14 cellular contexts compared by ENCODE assay signal in genomic region chr5:119338326-119338957, GRCh38. TPM values are rescaled to one million over a fixed set of nuclear protein-coding genes. Genes with fewer than 3 reads are reported as not detected.
DNase-seq lines count a peak whose midpoint lies in the region; ATAC-seq and TF ChIP-seq lines count a peak whose summit lies in the region.
"Had no signal": no experiment of that assay in that cellular context is flagged by ENCODE, and none has a peak within 500 bp of the region (broad histone marks: within the 10 kb centered on the region; RNA-seq: fewer than 3 reads in every experiment).

No MANE protein-coding gene starts in this region.

- POLR2A ChIA-PET in Caco-2 (lab: Charles Lee) = no interaction called here
- POLR2A ChIA-PET in MCF 10A (lab: Yijun Ruan, JAX) = interaction anchor here (0.7 to 22.9 kb wide), 5 partner anchors 20 to 72 kb away, joined by 3 to 385 read pairs (median 3); partner anchors contain the start of gene TNFAIP8

- CTCF ChIA-PET in Caco-2 (lab: Charles Lee) = no interaction called here
- CTCF ChIA-PET in MCF 10A (lab: Yijun Ruan, JAX) = interaction anchor here (0.6 to 13.7 kb wide), 10 partner anchors 8 to 351 kb away, joined by 3 to 253 read pairs (median 5); partner anchors contain the start of gene DTWD2

- H3K27me3 Mint-ChIP-seq in Caco-2 (ENCODE audit: insufficient read depth, unreplicated experiment) (no peaks in the 10 kb centered on the region), MCF 10A (ENCODE audit: insufficient read depth, unreplicated experiment) (no peaks in the 10 kb centered on the region)
- no peaks in the 10 kb centered on the region for H3K27me3 Mint-ChIP-seq in activated T-cell treated with anti-CD3 and anti-CD28 coated beads, Interleukin-2, amount 50 U/mL, for 72 hours (ENCODE audit: low read depth)
- H3K27me3 Mint-ChIP-seq in natural killer cell treated with Interleukin-12 subunit alpha and Interleukin-12 subunit beta and Interleukin-15 and Interleukin-18, amount 100 ng/mL, for 72 hours = no peaks in the 10 kb centered on the region

- no TSS peak for BruUV-seq in Caco-2 (replicated peaks; lab: Mats Ljungman, UMichigan)
- no TSS peak for BruUV-seq in MCF 10A (replicated peaks; lab: Mats Ljungman, UMichigan)

- no peak overlapping the region for H3K4me3 ChIP-seq in Caco-2 (ENCODE audit: low read depth, low read length)
- no peak overlapping the region for H3K4me3 ChIP-seq in Jurkat, Clone E6-1 (ENCODE audit: low read length)
- H3K4me3 ChIP-seq: esophagus muscularis mucosa had no signal

- H3K4me3 Mint-ChIP-seq in Caco-2 (ENCODE audit: unreplicated experiment) (no peak overlapping the region), MCF 10A (ENCODE audit: unreplicated experiment) (no peak overlapping the region)
- H3K4me3 Mint-ChIP-seq in activated T-cell treated with anti-CD3 and anti-CD28 coated beads, Interleukin-2, amount 50 U/mL, for 72 hours = peak overlapping the region; percentile 83 to 95
- peak overlapping the region; percentile 79 for H3K4me3 Mint-ChIP-seq in natural killer cell treated with Interleukin-12 subunit alpha and Interleukin-12 subunit beta and Interleukin-15 and Interleukin-18, amount 100 ng/mL, for 72 hours

- H3K9me3 Mint-ChIP-seq in Caco-2 (ENCODE audit: unreplicated experiment) = no peaks in the 10 kb centered on the region
- H3K9me3 Mint-ChIP-seq in activated T-cell treated with anti-CD3 and anti-CD28 coated beads, Interleukin-2, amount 50 U/mL, for 72 hours = no peaks in the 10 kb centered on the region
- no peaks in the 10 kb centered on the region for H3K9me3 Mint-ChIP-seq in natural killer cell treated with Interleukin-12 subunit alpha and Interleukin-12 subunit beta and Interleukin-15 and Interleukin-18, amount 100 ng/mL, for 72 hours
- H3K9me3 Mint-ChIP-seq in MCF 10A (ENCODE audit: unreplicated experiment) = no peaks in the 10 kb centered on the region

- H3K4me1 ChIP-seq in Caco-2 = peaks cover 7% of the 10 kb centered on the region

- no peaks in the 10 kb centered on the region for H3K9me3 ChIP-seq in Caco-2
- H3K9me3 ChIP-seq: esophagus muscularis mucosa, SK-N-SH had no signal

- H3K36me3 Mint-ChIP-seq in Caco-2 (ENCODE audit: insufficient read depth, unreplicated experiment) = no peaks in the 10 kb centered on the region
- peaks cover 0 to 5% of the 10 kb centered on the region in 2 donors for H3K36me3 Mint-ChIP-seq in activated T-cell treated with anti-CD3 and anti-CD28 coated beads, Interleukin-2, amount 50 U/mL, for 72 hours (ENCODE audit: insufficient read depth in 2 of 2)
- H3K36me3 Mint-ChIP-seq in natural killer cell treated with Interleukin-12 subunit alpha and Interleukin-12 subunit beta and Interleukin-15 and Interleukin-18, amount 100 ng/mL, for 72 hours = no peaks in the 10 kb centered on the region
- H3K36me3 Mint-ChIP-seq in MCF 10A (ENCODE audit: insufficient read depth, unreplicated experiment) = peaks cover 9% of the 10 kb centered on the region

- DNase-seq in Caco-2 (no peak), NCI-H2171 (lab: John Stamatoyannopoulos, UW) (no peak), sciatic nerve (ENCODE audit: low spot score) (no peak), MCF 10A (ENCODE audit: unreplicated experiment) (no peak), HK-2 (ENCODE audit: unreplicated experiment) (no peak)
- peak; percentile 56 for DNase-seq in Jurkat, Clone E6-1 (ENCODE audit: low read depth, low spot score)
- DNase-seq in activated T-cell treated with anti-CD3 and anti-CD28 coated beads, Interleukin-2, amount 50 U/mL, for 72 hours = no peak
- DNase-seq in natural killer cell treated with Interleukin-12 subunit alpha and Interleukin-12 subunit beta and Interleukin-15 and Interleukin-18, amount 100 ng/mL, for 72 hours (ENCODE audit: low spot score) = no peak
- DNase-seq: activated CD4-positive, alpha-beta T cell treated with anti-CD3 and anti-CD28 coated beads, Interleukin-2, amount 50 U/mL, for 48 hours; amniotic stem cell; SK-N-SH; stimulated activated CD4-positive, alpha-beta T cell treated with anti-CD3 and anti-CD28 coated beads, Interleukin-4, amount 100 ng/mL, for 4 hours; stimulated activated naive CD4-positive, alpha-beta T cell treated with Interleukin-2 at 50 U/mL for 16 hours had no signal

- intact Hi-C loops in Caco-2 (cut with micrococcal nuclease; ENCODE audit: unreplicated experiment) = no loop called here
- intact Hi-C loops in sciatic nerve (cut with DNase I) = no loop called here
- intact Hi-C loops in MCF 10A (cut with micrococcal nuclease) = loop anchor here (10.0 kb wide), 1 partner anchor 154 kb away; no protein-coding TSS in a partner anchor

- TF ChIP-seq CTCF in Caco-2 (IDR thresholded peaks at IDR 0.05; ENCODE audit: insufficient read depth in 1 of 2, low read depth in 1 of 2, low read length in 1 of 2, severe bottlenecking in 1 of 2, unreplicated experiment in 1 of 2) (no peak), MCF 10A (IDR thresholded peaks at IDR 0.05; ENCODE audit: unreplicated experiment) (no peak)

- no peak for ATAC-seq in activated T-cell treated with anti-CD3 and anti-CD28 coated beads, Interleukin-2, amount 50 U/mL, for 72 hours (replicated peaks in 1 of 2)
- no peak for ATAC-seq in natural killer cell treated with Interleukin-12 subunit alpha and Interleukin-12 subunit beta and Interleukin-15 and Interleukin-18, amount 100 ng/mL, for 72 hours
- ATAC-seq in sciatic nerve = no peak

- no peaks in the 10 kb centered on the region for H3K36me3 ChIP-seq in Caco-2 (ENCODE audit: control insufficient read depth, insufficient read depth, low read length)
- H3K36me3 ChIP-seq: esophagus muscularis mucosa had no signal

- H3K27me3 ChIP-seq in Caco-2 (replicated peaks; ENCODE audit: control insufficient read depth, insufficient read depth, low read length) = no peaks in the 10 kb centered on the region
- H3K27me3 ChIP-seq: esophagus muscularis mucosa had no signal

- H3K4me1 Mint-ChIP-seq in Caco-2 (ENCODE audit: low read depth, unreplicated experiment) (peaks cover 14% of the 10 kb centered on the region), MCF 10A (ENCODE audit: insufficient read depth, unreplicated experiment) (peaks cover 30% of the 10 kb centered on the region)
- peaks cover 97% of the 10 kb centered on the region for H3K4me1 Mint-ChIP-seq in activated T-cell treated with anti-CD3 and anti-CD28 coated beads, Interleukin-2, amount 50 U/mL, for 72 hours (ENCODE audit: low read depth)
- peaks cover 77 to 95% of the 10 kb centered on the region in 2 donors for H3K4me1 Mint-ChIP-seq in natural killer cell treated with Interleukin-12 subunit alpha and Interleukin-12 subunit beta and Interleukin-15 and Interleukin-18, amount 100 ng/mL, for 72 hours (ENCODE audit: low read depth in 2 of 2)

- peak overlapping the region; percentile 52 for H3K27ac Mint-ChIP-seq in Caco-2 (ENCODE audit: unreplicated experiment)
- H3K27ac Mint-ChIP-seq in activated T-cell treated with anti-CD3 and anti-CD28 coated beads, Interleukin-2, amount 50 U/mL, for 72 hours = peak overlapping the region; percentile 92
- peak overlapping the region; percentile 98 to 99 for H3K27ac Mint-ChIP-seq in natural killer cell treated with Interleukin-12 subunit alpha and Interleukin-12 subunit beta and Interleukin-15 and Interleukin-18, amount 100 ng/mL, for 72 hours
- no peak overlapping the region for H3K27ac Mint-ChIP-seq in MCF 10A (ENCODE audit: low read depth, unreplicated experiment)

RNA-seq across cellular contexts. Expression of gene TNFAIP8, which starts 17.4 kb away (rescaled TPM):
- total RNA-seq in Caco-2 (2022) (7.4 and 8.8 TPM in 2 replicates), sciatic nerve (14.6 TPM), MCF 10A (2022) (13.0 and 16.2 TPM in 2 replicates)
- polyA plus RNA-seq in Jurkat, Clone E6-1 (2012; ENCODE audit: insufficient read depth, insufficient read length) = 105 TPM
- 100 to 1,000 TPM; 117 to 137 TPM for total RNA-seq in activated T-cell treated with anti-CD3 and anti-CD28 coated beads, Interleukin-2, amount 50 U/mL, for 72 hours
- total RNA-seq in natural killer cell treated with Interleukin-12 subunit alpha and Interleukin-12 subunit beta and Interleukin-15 and Interleukin-18, amount 100 ng/mL, for 72 hours = 100 to 1,000 TPM; 131 to 333 TPM

Comparison
In these comparisons a context has a peak if more than half of its experiments do, and no peak if none do; other contexts are left out.
1. H3K4me3 Mint-ChIP-seq: peak in activated T-cell treated with anti-CD3 and anti-CD28 coated beads, Interleukin-2, amount 50 U/mL, for 72 hours (2 of 2) and natural killer cell treated with Interleukin-12 subunit alpha and Interleukin-12 subunit beta and Interleukin-15 and Interleukin-18, amount 100 ng/mL, for 72 hours (single experiment); none in Caco-2 (single experiment) and MCF 10A (single experiment).